Comparison of ENCODE assay signal across 21 cellular contexts in the genomic region with DNA sequence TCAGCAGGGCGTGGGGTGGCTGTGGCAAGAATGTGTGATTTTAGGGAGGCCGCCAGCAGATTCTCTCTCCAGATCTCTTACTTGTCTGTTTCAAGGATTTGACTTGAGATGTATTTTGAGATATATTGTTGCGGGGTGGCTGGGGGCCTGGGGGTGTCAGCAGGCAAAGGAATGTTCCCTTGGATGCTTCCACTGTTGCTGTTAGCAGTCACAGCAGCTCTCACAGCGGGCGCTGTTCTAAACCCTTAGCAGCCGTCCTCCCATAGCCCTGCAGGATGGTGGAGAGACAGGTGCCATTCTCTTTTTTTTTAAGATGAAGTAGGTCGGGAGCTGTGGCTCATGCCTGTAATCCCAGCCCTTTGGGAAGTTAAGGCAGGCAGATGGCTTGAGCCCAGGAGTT. TPM values are rescaled to one million over a fixed set of nuclear protein-coding genes. Genes with fewer than 3 reads are reported as not detected.
DNase-seq lines count a peak whose midpoint lies in the region; ATAC-seq, FAIRE-seq and TF ChIP-seq lines count a peak whose summit lies in the region.
"Had no signal": no experiment of that assay in that cellular context is flagged by ENCODE, and none has a peak within 500 bp of the region (broad histone marks: within the 10 kb centered on the region; RNA-seq: fewer than 3 reads in every experiment).

No MANE protein-coding gene starts in this region.

- FAIRE-seq in kidney (lab: Jason Lieb, UNC): no peak
- FAIRE-seq: A549, D721Med, G401.6 had no signal

- no peaks in the 10 kb centered on the region for H3K9me3 ChIP-seq in HEK293 (ENCODE audit: control insufficient read depth, insufficient read depth, low read depth, low read length)
- H3K9me3 ChIP-seq in ectodermal cell (ENCODE audit: control insufficient read depth, low read length): peaks cover 2% of the 10 kb centered on the region
- no peaks in the 10 kb centered on the region for H3K9me3 ChIP-seq in parathyroid adenoma (ENCODE audit: control insufficient read depth, low read length)
- no peaks in the 10 kb centered on the region for H3K9me3 ChIP-seq in kidney (ENCODE audit: control insufficient read depth in 1 of 2, low read length in 2 of 2)
- H3K9me3 ChIP-seq: BE2C, HAP-1 had no signal

- TF ChIP-seq CTCF in HEK293 (tag by site-specific recombination; IDR thresholded peaks at IDR 0.05) (no peak), parathyroid adenoma (IDR thresholded peaks at IDR 0.05) (no peak), omental fat pad (IDR thresholded peaks at IDR 0.05) (no peak), kidney (IDR thresholded peaks at IDR 0.05; ENCODE audit: borderline replicate concordance, extremely low read depth, insufficient read depth) (no peak)

- H3K27ac ChIP-seq in HEK293 (ENCODE audit: extremely low read depth, low read depth, low read length) (no peak overlapping the region), ectodermal cell (ENCODE audit: insufficient read depth, low read depth, low read length, poor library complexity, severe bottlenecking) (peak overlapping the region; percentile 1), parathyroid adenoma (no peak overlapping the region), kidney (ENCODE audit: low read depth in 2 of 2, low read length in 2 of 2) (no peak overlapping the region)
- H3K27ac ChIP-seq: A549, C4-2B, GM23248 had no signal

- peak; percentile 48 for DNase-seq in H7
- DNase-seq in head of caudate nucleus: no peak
- no peak for DNase-seq in omental fat pad (ENCODE audit: low spot score)
- no peak for DNase-seq in kidney
- DNase-seq: BE2C; CD4-positive, alpha-beta memory T cell; DMS153; DMS79 treated with DMSO at 0.1 percent for 48 hours; EL; GM23248; HFFc6; IMR-90 had no signal

- H3K27me3 ChIP-seq in H7 (ENCODE audit: control insufficient read depth, insufficient read depth, low read length): no peaks in the 10 kb centered on the region; the same call in 1 of the 2 replicates
- H3K27me3 ChIP-seq in ectodermal cell (ENCODE audit: control insufficient read depth, insufficient read depth, low read length, poor library complexity, severe bottlenecking): peaks cover 10% of the 10 kb centered on the region
- no peaks in the 10 kb centered on the region for H3K27me3 ChIP-seq in parathyroid adenoma (ENCODE audit: control insufficient read depth, insufficient read depth, low read length)
- H3K27me3 ChIP-seq: BE2C had no signal

- no peak for ATAC-seq in omental fat pad (ENCODE audit: low FRiP score)

- H3K4me1 ChIP-seq in HEK293 (ENCODE audit: control insufficient read depth, insufficient read depth, low read length) (no peaks in the 10 kb centered on the region), ectodermal cell (ENCODE audit: control insufficient read depth, insufficient read depth, low read length) (peaks cover 8% of the 10 kb centered on the region), parathyroid adenoma (peaks cover 2% of the 10 kb centered on the region), kidney (ENCODE audit: control insufficient read depth in 1 of 2, insufficient read depth in 1 of 2, low read depth in 1 of 2, low read length in 2 of 2) (no peaks in the 10 kb centered on the region)
- H3K4me1 ChIP-seq: A549, BE2C, HAP-1 had no signal

- CTCF ChIA-PET in HEK293 (lab: Yijun Ruan, JAX): interaction anchor here (0.5 to 0.8 kb wide), 2 partner anchors 20 to 39 kb away, joined by 3 read pairs; no protein-coding TSS in a partner anchor

- intact Hi-C loops in head of caudate nucleus (cut with DNase I): no loop called here
- intact Hi-C loops in kidney (cut with DNase I): no loop called here

- no peak overlapping the region for H3K4me2 ChIP-seq in parathyroid adenoma (ENCODE audit: low read length)
- H3K4me2 ChIP-seq: A549 had no signal

- POLR2A ChIA-PET in HEK293 (lab: Yijun Ruan, JAX): no interaction called here

- peak overlapping the region; percentile 74 for H2AFZ ChIP-seq in parathyroid adenoma
- H2AFZ ChIP-seq: GM23248 had no signal

- H3K4me3 ChIP-seq in H7 (ENCODE audit: insufficient read depth, low read depth, low read length) (no peak overlapping the region), HEK293 (ENCODE audit: low read depth, low read length) (no peak overlapping the region), ectodermal cell (ENCODE audit: insufficient read depth, low read depth, low read length) (no peak overlapping the region), parathyroid adenoma (ENCODE audit: low read depth, low read length) (no peak overlapping the region), kidney (ENCODE audit: low read length in 2 of 2) (no peak overlapping the region)
- H3K4me3 ChIP-seq: A549, GM23248, HAP-1 had no signal

- no peak overlapping the region for H3K9ac ChIP-seq in parathyroid adenoma
- no peak overlapping the region for H3K9ac ChIP-seq in kidney (ENCODE audit: low read length in 2 of 2)
- H3K9ac ChIP-seq: GM23248 had no signal

- H3K79me2 ChIP-seq in parathyroid adenoma: no peaks in the 10 kb centered on the region

- WGBS in ectodermal cell, 2 experiments: 51 to 54% methylated on average over 7 of the region's 7 CpGs

- H3K36me3 ChIP-seq in H7 (replicated peaks; ENCODE audit: control insufficient read depth, insufficient read depth, low read length) (no peaks in the 10 kb centered on the region), HEK293 (ENCODE audit: control insufficient read depth in 2 of 2, insufficient read depth in 1 of 2, low read length in 2 of 2) (no peaks in the 10 kb centered on the region), ectodermal cell (ENCODE audit: control insufficient read depth, insufficient read depth, low read length) (no peaks in the 10 kb centered on the region), parathyroid adenoma (ENCODE audit: control insufficient read depth, insufficient read depth, low read length) (no peaks in the 10 kb centered on the region), kidney (ENCODE audit: control insufficient read depth in 1 of 2, insufficient read depth in 2 of 2, low read length in 2 of 2) (no peaks in the 10 kb centered on the region)
- H3K36me3 ChIP-seq: BE2C, HAP-1 had no signal

TF ChIP-seq in HEK293, 187 proteins besides CTCF, POLR2A, EP300 and RAD21:
- no peak for TF ChIP-seq ZNF324 (tag by site-specific recombination; IDR thresholded peaks at IDR 0.05)
- peak; percentile 22; the same call in 1 of the 2 replicates for TF ChIP-seq ZIC2 (tag by site-specific recombination; IDR thresholded peaks at IDR 0.05)
TF ChIP-seq in HEK293: peak in this region for 1.

RNA-seq across cellular contexts. Expression of a gene that starts 7.9 kb away (rescaled TPM):
- 134 and 138 TPM in 2 replicates for total RNA-seq in H7 (2014; rRNA removed; shearing (Covaris generic))
- 419 TPM for polyA plus RNA-seq in ectodermal cell (2013, experiment 1 of 4)
- polyA plus RNA-seq in ectodermal cell (2013, experiment 2 of 4): 408 TPM
- 266 TPM for polyA plus RNA-seq in ectodermal cell (2013, experiment 3 of 4)
- polyA plus RNA-seq in ectodermal cell (2013, experiment 4 of 4): 285 TPM
- total RNA-seq in omental fat pad: 100 to 1,000 TPM in 1 of 4 donors, 10 to 100 TPM in 3; 77.2 to 204 (median 88.6) TPM
- 130 TPM for total RNA-seq in kidney
- 81.8 TPM for polyA plus RNA-seq in kidney (ENCODE audit: insufficient read depth, low read depth, low replicate concordance)

RNA-seq across cellular contexts. Expression of a gene that starts 9.2 kb away (rescaled TPM):
- total RNA-seq in H7 (2014; rRNA removed; shearing (Covaris generic)): not detected in 2 replicates
- not detected for polyA plus RNA-seq in ectodermal cell (2013, experiment 1 of 4)
- polyA plus RNA-seq in ectodermal cell (2013, experiment 2 of 4): not detected
- not detected for polyA plus RNA-seq in ectodermal cell (2013, experiment 3 of 4)
- not detected for polyA plus RNA-seq in ectodermal cell (2013, experiment 4 of 4)
- total RNA-seq in omental fat pad: not detected
- not detected for total RNA-seq in kidney
- not detected for polyA plus RNA-seq in kidney (ENCODE audit: insufficient read depth, low read depth, low replicate concordance)
- total RNA-seq: CD4-positive, alpha-beta memory T cell; GM23248; HFFc6; IMR-90 had no signal
- polyA plus RNA-seq: A549; AG04450; CD4-positive, alpha-beta memory T cell; GM23248; IMR-90 had no signal

RNA-seq across cellular contexts. Expression of a gene that starts 36.2 kb away (rescaled TPM):
- 11.3 and 25.1 TPM in 2 replicates for total RNA-seq in H7 (2014; rRNA removed; shearing (Covaris generic))
- 33.6 TPM for polyA plus RNA-seq in ectodermal cell (2013, experiment 1 of 4)
- polyA plus RNA-seq in ectodermal cell (2013, experiment 2 of 4): 38.2 TPM
- polyA plus RNA-seq in ectodermal cell (2013, experiment 3 of 4): 27.4 TPM
- 38.5 TPM for polyA plus RNA-seq in ectodermal cell (2013, experiment 4 of 4)
- 100 to 1,000 TPM in 1 of 4 donors, 10 to 100 TPM in 3; 62.3 to 104 (median 82.0) TPM for total RNA-seq in omental fat pad
- 116 TPM for total RNA-seq in kidney
- polyA plus RNA-seq in kidney (ENCODE audit: insufficient read depth, low read depth, low replicate concordance): 35.3 TPM

RNA-seq across cellular contexts. Expression of a gene that starts 42.7 kb away (rescaled TPM):
- 254 and 275 TPM in 2 replicates for total RNA-seq in H7 (2014; rRNA removed; shearing (Covaris generic))
- polyA plus RNA-seq in ectodermal cell (2013, experiment 1 of 4): 189 TPM
- 182 TPM for polyA plus RNA-seq in ectodermal cell (2013, experiment 2 of 4)
- 163 TPM for polyA plus RNA-seq in ectodermal cell (2013, experiment 3 of 4)
- 174 TPM for polyA plus RNA-seq in ectodermal cell (2013, experiment 4 of 4)
- total RNA-seq in omental fat pad (100 to 1,000 TPM; 173 to 241 (median 221) TPM), kidney (98.6 TPM)
- 129 TPM for polyA plus RNA-seq in kidney (ENCODE audit: insufficient read depth, low read depth, low replicate concordance)
